Comparison of ENCODE assay signal across 9 cellular contexts in the genomic region with DNA sequence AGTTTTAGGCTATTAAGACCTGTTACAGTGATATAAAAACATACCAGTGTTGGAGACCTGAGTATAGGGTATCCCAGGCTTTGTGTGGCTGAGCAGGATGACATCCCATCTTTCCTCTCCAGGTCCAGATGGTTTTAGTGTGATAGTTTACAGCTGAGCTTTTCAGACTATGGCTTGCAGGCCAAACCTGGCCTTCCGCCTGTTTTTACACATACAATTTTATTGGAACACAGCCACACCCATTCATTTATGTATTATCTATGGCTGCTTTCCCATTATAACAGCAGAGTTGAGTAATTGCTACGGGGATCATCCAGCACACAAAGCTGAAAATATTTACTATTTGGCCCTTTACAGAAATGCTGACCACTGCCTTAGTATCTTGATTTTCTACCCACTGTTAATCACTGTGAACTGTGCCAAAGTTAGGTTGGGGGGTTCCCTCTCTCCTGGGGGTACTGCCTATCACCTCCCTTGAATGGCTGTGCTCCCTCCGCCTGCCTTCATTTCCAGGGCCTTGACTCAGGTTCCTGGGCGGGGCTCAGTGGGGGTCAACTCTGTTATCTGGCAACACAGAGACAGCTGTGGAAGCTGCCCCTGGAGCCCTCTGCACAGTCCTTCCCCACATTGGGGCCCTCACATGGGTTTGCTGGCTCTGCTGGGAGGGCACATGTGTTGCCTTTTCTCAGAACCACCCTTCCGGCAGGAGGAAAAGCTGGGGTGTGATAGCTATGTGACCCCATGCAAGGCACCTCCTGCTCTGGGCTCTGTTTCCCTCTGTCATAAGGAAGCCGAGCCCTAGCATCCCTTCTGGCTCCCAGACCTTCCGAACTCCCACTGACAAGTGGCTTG. TPM values are rescaled to one million over a fixed set of nuclear protein-coding genes. Genes with fewer than 3 reads are reported as not detected.
A peak's percentile ranks its signal among the peaks of the same experiment; 100 is the strongest.
DNase-seq lines count a peak whose midpoint lies in the region; ATAC-seq and TF ChIP-seq lines count a peak whose summit lies in the region.
"Had no signal": no experiment of that assay in that cellular context is flagged by ENCODE, and none has a peak within 500 bp of the region (broad histone marks: within the 10 kb centered on the region; RNA-seq: fewer than 3 reads in every experiment).

No MANE protein-coding gene starts in this region.

- H3K4me2 ChIP-seq in parathyroid adenoma (ENCODE audit: low read length): no peak overlapping the region

- H3K4me3 ChIP-seq in WERI-Rb-1 (ENCODE audit: low read depth, low read length) (no peak overlapping the region), fibroblast of the aortic adventitia (ENCODE audit: low read depth, low read length) (no peak overlapping the region), parathyroid adenoma (ENCODE audit: low read depth, low read length) (no peak overlapping the region)

- no peak overlapping the region for H3K9ac ChIP-seq in parathyroid adenoma

- H2AFZ ChIP-seq in parathyroid adenoma: no peak overlapping the region

- H3K27ac ChIP-seq in WERI-Rb-1 (peak overlapping the region; percentile 58), parathyroid adenoma (peak overlapping the region; percentile 85)

- H3K36me3 ChIP-seq in WERI-Rb-1: peaks cover 30% of the 10 kb centered on the region
- no peaks in the 10 kb centered on the region for H3K36me3 ChIP-seq in parathyroid adenoma (ENCODE audit: control insufficient read depth, insufficient read depth, low read length)

- no peak for TF ChIP-seq CTCF in WERI-Rb-1 (IDR thresholded peaks at IDR 0.05; ENCODE audit: low read depth, low read length)
- no peak for TF ChIP-seq CTCF in fibroblast of the aortic adventitia (IDR thresholded peaks at IDR 0.05; ENCODE audit: insufficient read depth, low read length)
- no peak for TF ChIP-seq CTCF in parathyroid adenoma (IDR thresholded peaks at IDR 0.05)

- ATAC-seq in HG03571 (IDR thresholded peaks at IDR 0.05; ENCODE audit: unreplicated experiment): no peak
- no peak for ATAC-seq in GM21526 (IDR thresholded peaks at IDR 0.05; ENCODE audit: low FRiP score, unreplicated experiment)

- H3K4me1 ChIP-seq in parathyroid adenoma: peaks cover 45% of the 10 kb centered on the region

- H3K79me2 ChIP-seq in parathyroid adenoma: peaks cover 38% of the 10 kb centered on the region

- DNase-seq in ELR (ENCODE audit: low read depth): peak; percentile 50
- no peak for DNase-seq in WERI-Rb-1
- DNase-seq in fibroblast of the aortic adventitia (ENCODE audit: low read depth): peak; percentile 94
- no peak for DNase-seq in NCI-H345 treated with DMSO at 0.1 percent for 48 hours (lab: John Stamatoyannopoulos, UW; ENCODE audit: unreplicated experiment)
- DNase-seq in glomerular visceral epithelial cell (ENCODE audit: extremely low spot score): no peak

- H3K27me3 ChIP-seq in WERI-Rb-1 (ENCODE audit: insufficient read depth, low read depth, severe bottlenecking) (no peaks in the 10 kb centered on the region), parathyroid adenoma (ENCODE audit: control insufficient read depth, insufficient read depth, low read length) (no peaks in the 10 kb centered on the region)

- no peaks in the 10 kb centered on the region for H3K9me3 ChIP-seq in WERI-Rb-1 (ENCODE audit: severe bottlenecking)
- H3K9me3 ChIP-seq in parathyroid adenoma (ENCODE audit: control insufficient read depth, low read length): no peaks in the 10 kb centered on the region

RNA-seq across cellular contexts. Expression of a gene that starts 40.3 kb away (rescaled TPM):
- total RNA-seq in fibroblast of the aortic adventitia (ENCODE audit: low replicate concordance): not detected in 2 replicates
- total RNA-seq: epithelial cell of proximal tubule had no signal

RNA-seq across cellular contexts. Expression of a gene that starts 43.3 kb away (rescaled TPM):
- 21.3 and 107 TPM in 2 replicates for total RNA-seq in fibroblast of the aortic adventitia (ENCODE audit: low replicate concordance)

Comparison
In these comparisons a context has a peak if more than half of its experiments do, and no peak if none do; other contexts are left out.
1. DNase-seq: peak in ELR (single experiment) and fibroblast of the aortic adventitia (single experiment); none in WERI-Rb-1 (single experiment), NCI-H345 treated with DMSO at 0.1 percent for 48 hours (single experiment) and glomerular visceral epithelial cell (single experiment).